Comparison of ENCODE assay signal across 24 cellular contexts in the genomic region with DNA sequence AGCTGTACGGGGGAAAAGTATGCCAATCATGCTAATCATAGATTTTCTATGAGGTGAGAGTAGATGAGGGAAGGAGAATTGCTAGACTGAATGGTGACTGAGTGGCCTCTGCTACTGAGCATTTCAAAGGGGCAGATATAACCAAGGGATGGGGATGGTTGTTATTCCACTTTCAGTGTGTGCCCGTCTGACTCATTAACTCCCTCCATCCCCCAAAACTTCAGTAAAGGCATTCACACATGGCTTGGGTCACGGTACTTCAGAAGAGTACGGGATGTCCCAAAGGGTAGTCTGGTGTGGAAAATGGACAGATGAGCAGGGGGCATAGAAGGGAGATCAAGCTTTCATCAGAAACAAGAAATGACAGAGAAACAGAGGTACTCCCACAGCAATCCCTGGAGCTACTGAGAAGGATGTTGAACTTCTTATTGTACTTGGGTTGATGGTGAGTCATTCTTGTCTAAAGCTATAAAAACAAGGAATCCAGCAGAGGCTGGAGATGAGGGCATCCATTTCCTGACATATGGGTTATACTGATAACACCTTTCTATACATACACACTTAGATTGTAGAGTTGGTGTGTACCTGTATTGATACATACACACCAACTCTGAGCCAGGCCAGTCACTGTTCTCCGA.
"Had no signal": no experiment of that assay in that cellular context is flagged by ENCODE, and none has a peak within 500 bp of the region (broad histone marks: within the 10 kb centered on the region; RNA-seq: fewer than 3 reads in every experiment).

No MANE protein-coding gene starts in this region.

- H3K27me3 ChIP-seq: adrenal gland, gastrocnemius medialis, sigmoid colon, transverse colon, vagina had no signal

- H3K36me3 ChIP-seq: adrenal gland, gastrocnemius medialis, left ventricle myocardium inferior, sigmoid colon, transverse colon, vagina had no signal

- H3K9me3 ChIP-seq: adrenal gland, gastrocnemius medialis, sigmoid colon, transverse colon, vagina had no signal

- H3K4me3 ChIP-seq: adrenal gland, gastrocnemius medialis, left ventricle myocardium inferior, sigmoid colon, transverse colon, vagina had no signal

- H3K4me1 ChIP-seq: adrenal gland, gastrocnemius medialis, left ventricle myocardium inferior, sigmoid colon, transverse colon, vagina had no signal

- DNase-seq: activated CD4-positive, alpha-beta memory T cell treated with anti-CD3 and anti-CD28 coated beads, Interleukin-2, amount 10 ng/mL, durations not matched to agents 7 days and 5 days; activated CD4-positive, alpha-beta T cell treated with anti-CD3 and anti-CD28 coated beads for 48 hours; activated CD4-positive, CD25-positive, alpha-beta regulatory T cell; activated CD8-positive, alpha-beta memory T cell treated with anti-CD3 and anti-CD28 coated beads, Interleukin-2, amount 10 ng/mL, durations not matched to agents 7 days and 5 days; activated naive CD4-positive, alpha-beta T cell treated with anti-CD3 and anti-CD28 coated beads, Interleukin-2, amount 10 ng/mL, durations not matched to agents 7 days and 5 days; adrenal gland; endodermal cell; erythroblast; gastrocnemius medialis; head of caudate nucleus; kidney; left ventricle myocardium inferior; mammary epithelial cell; midbrain; nephron progenitor cell; nucleus accumbens; posterior cingulate gyrus; sigmoid colon; stimulated activated CD4-positive, alpha-beta T cell treated with anti-CD3 and anti-CD28 coated beads, Interleukin-2, amount 100 ng/mL, for 24 hours; stimulated activated naive CD4-positive, alpha-beta T cell treated with Interleukin-2 at 50 U/mL for 16 hours; T-helper 1 cell; T-helper 9 cell; transverse colon had no signal

- H3K27ac ChIP-seq: adrenal gland, gastrocnemius medialis, left ventricle myocardium inferior, sigmoid colon, transverse colon, vagina had no signal

- ATAC-seq: activated CD8-positive, alpha-beta memory T cell treated with anti-CD3 and anti-CD28 coated beads, Interleukin-2, amount 10 ng/mL, durations not matched to agents 7 days and 5 days; gastrocnemius medialis had no signal
